In the genomic region with DNA sequence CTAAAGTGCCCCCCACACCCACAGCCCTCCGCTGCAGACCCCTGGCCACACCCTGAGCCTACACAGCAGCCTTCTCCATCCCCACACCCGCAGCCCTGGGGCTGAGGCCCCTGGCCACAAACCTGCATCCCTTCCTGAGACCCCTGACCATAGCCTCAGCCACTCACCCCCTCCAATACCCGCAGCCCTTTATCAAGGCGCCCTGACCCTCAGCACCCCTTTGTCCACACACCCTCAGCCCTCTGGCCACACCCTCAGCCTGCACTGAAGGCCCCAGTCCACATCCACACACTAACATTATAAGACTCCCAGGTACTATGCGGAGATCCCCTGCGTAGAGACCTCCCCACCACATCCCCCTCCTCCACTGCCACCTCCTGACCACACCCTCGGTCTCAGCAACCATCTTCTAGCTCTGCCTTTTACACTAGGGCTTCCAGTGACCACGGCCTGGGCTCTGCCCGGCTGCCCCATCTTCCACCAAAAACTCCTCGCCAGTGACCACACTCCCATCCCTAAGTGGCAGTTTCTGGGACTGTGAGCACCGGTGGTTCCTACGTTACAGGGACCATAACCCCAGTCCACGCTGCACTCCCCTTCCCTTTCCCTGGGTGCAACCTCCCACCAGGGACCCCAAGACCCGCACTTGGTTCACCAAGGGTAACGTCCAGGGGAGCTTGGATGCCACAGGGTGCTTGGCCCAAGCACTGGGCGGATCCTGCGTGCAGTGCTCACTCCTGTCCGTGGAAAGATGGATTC, we compare ENCODE assay signal across 11 cellular contexts. TPM values are rescaled to one million over a fixed set of nuclear protein-coding genes. Genes with fewer than 3 reads are reported as not detected.
DNase-seq lines count a peak whose midpoint lies in the region; ATAC-seq and TF ChIP-seq lines count a peak whose summit lies in the region.
"Had no signal": no experiment of that assay in that cellular context is flagged by ENCODE, and none has a peak within 500 bp of the region (broad histone marks: within the 10 kb centered on the region; RNA-seq: fewer than 3 reads in every experiment).

No MANE protein-coding gene starts in this region.

- peaks cover 0 to 8% (median 0%) of the 10 kb centered on the region in 7 donors for H3K9me3 Mint-ChIP-seq in CD14-positive monocyte
- H3K9me3 Mint-ChIP-seq: activated CD4-positive, alpha-beta T cell treated with anti-CD3 and anti-CD28 coated beads, Interleukin-2, amount 10 ng/mL, durations not matched to agents 7 days and 5 days; naive thymus-derived CD4-positive, alpha-beta T cell had no signal

- DNase-seq in CD14-positive monocyte (ENCODE audit: low spot score) = no peak
- peak; percentile 39 for DNase-seq in RWPE2 (ENCODE audit: low spot score)
- DNase-seq in right cardiac atrium = peak in 2 of 3 donors; percentile 51 to 61
- DNase-seq in retina = peak; percentile 41
- DNase-seq in HuH-7 (ENCODE audit: low spot score) = no peak
- DNase-seq in HUDEP-2 (lab: John Stamatoyannopoulos, UW; ENCODE audit: unreplicated experiment in 76 of 76) = no peak
- DNase-seq: SHP77 treated with DMSO at 0.1 percent for 48 hours had no signal

- peaks cover 67% of the 10 kb centered on the region for H3K4me1 Mint-ChIP-seq in CD14-positive monocyte

- H3K4me3 ChIP-seq in RWPE2 (ENCODE audit: severe bottlenecking) (no peak overlapping the region), right cardiac atrium (ENCODE audit: low read length) (peak overlapping the region; percentile 38)

- H3K27ac Mint-ChIP-seq in CD14-positive monocyte = peak overlapping the region in 5 of 7 donors; percentile 15 to 88 (median 78)
- H3K27ac Mint-ChIP-seq: activated CD4-positive, alpha-beta T cell treated with anti-CD3 and anti-CD28 coated beads, Interleukin-2, amount 10 ng/mL, durations not matched to agents 7 days and 5 days; naive thymus-derived CD4-positive, alpha-beta T cell had no signal

- 66% methylated on average over 18 of the region's 18 CpGs for WGBS in right cardiac atrium

- no peaks in the 10 kb centered on the region for H3K36me3 ChIP-seq in RWPE2 (ENCODE audit: low read depth)

- TF ChIP-seq CTCF in CD14-positive monocyte (IDR thresholded peaks at IDR 0.05) (no peak), RWPE2 (IDR thresholded peaks at IDR 0.05; ENCODE audit: poor library complexity, severe bottlenecking) (no peak)

- H3K27ac ChIP-seq in RWPE2 (ENCODE audit: poor library complexity, severe bottlenecking) (no peak overlapping the region), right cardiac atrium (ENCODE audit: low read length) (no peak overlapping the region)

- peaks cover 19 to 46% (median 28%) of the 10 kb centered on the region in 3 donors for H3K27me3 Mint-ChIP-seq in CD14-positive monocyte (ENCODE audit: low read depth in 3 of 3)

- H3K27me3 ChIP-seq in RWPE2 (ENCODE audit: insufficient read depth, poor library complexity, severe bottlenecking) (no peaks in the 10 kb centered on the region), right cardiac atrium (ENCODE audit: control insufficient read depth, insufficient read depth) (no peaks in the 10 kb centered on the region)

- peaks cover 13% of the 10 kb centered on the region for H3K4me1 ChIP-seq in RWPE2 (ENCODE audit: insufficient read depth, poor library complexity, severe bottlenecking)
- peaks cover 23% of the 10 kb centered on the region for H3K4me1 ChIP-seq in right cardiac atrium (ENCODE audit: control insufficient read depth, insufficient read depth, low read length)

- ATAC-seq in RWPE2 (ENCODE audit: low read depth) = no peak
- ATAC-seq in right cardiac atrium = no peak
- no peak for ATAC-seq in HG02642 (IDR thresholded peaks at IDR 0.05; ENCODE audit: poor library complexity, unreplicated experiment)
- ATAC-seq in GM21360 (IDR thresholded peaks at IDR 0.05; ENCODE audit: unreplicated experiment) = no peak

- no peaks in the 10 kb centered on the region for H3K9me3 ChIP-seq in RWPE2 (ENCODE audit: severe bottlenecking)
- H3K9me3 ChIP-seq in right cardiac atrium (ENCODE audit: control insufficient read depth, low read length) = no peaks in the 10 kb centered on the region

- H3K4me3 Mint-ChIP-seq in CD14-positive monocyte = peak overlapping the region; percentile 83 to 92
- H3K4me3 Mint-ChIP-seq: activated CD4-positive, alpha-beta T cell treated with anti-CD3 and anti-CD28 coated beads, Interleukin-2, amount 10 ng/mL, durations not matched to agents 7 days and 5 days had no signal

- peaks cover 16 to 26% of the 10 kb centered on the region in 2 donors for H3K36me3 Mint-ChIP-seq in CD14-positive monocyte
- H3K36me3 Mint-ChIP-seq: naive thymus-derived CD4-positive, alpha-beta T cell had no signal

- intact Hi-C loops in CD14-positive monocyte (cut with micrococcal nuclease) (no loop called here), right cardiac atrium (cut with DNase I) (loop anchor here in 1 of 4 donors (10.0 kb wide), 1 partner anchor 138 kb away; no protein-coding TSS in a partner anchor)

RNA-seq across cellular contexts. Expression of a gene that starts 0.8 kb away (rescaled TPM):
- polyA plus RNA-seq in CD14-positive monocyte (100 to 1,000 TPM in 1 of 2 donors, 10 to 100 TPM in 1; 63.1 to 123 TPM), right cardiac atrium (64.6 TPM)
- total RNA-seq in right cardiac atrium = 100 to 1,000 TPM in 1 of 4 donors, 10 to 100 TPM in 3; 21.9 to 183 (median 33.4) TPM
- total RNA-seq: activated CD4-positive, alpha-beta T cell treated with anti-CD3 and anti-CD28 coated beads, Interleukin-2, amount 10 ng/mL, durations not matched to agents 7 days and 5 days had no signal

RNA-seq across cellular contexts. Expression of a gene that starts 23.8 kb away (rescaled TPM):
- 10 to 100 TPM in 1 of 2 donors, 1 to 10 TPM in 1; 6.0 to 14.2 TPM for polyA plus RNA-seq in CD14-positive monocyte
- 10 to 100 TPM in 1 of 4 donors, 1 to 10 TPM in 3; 6.4 to 10.4 (median 6.4) TPM for total RNA-seq in right cardiac atrium
- polyA plus RNA-seq in right cardiac atrium = 5.2 TPM
- polyA plus RNA-seq: naive thymus-derived CD4-positive, alpha-beta T cell had no signal

RNA-seq across cellular contexts. Expression of a gene that starts 38.4 kb away (rescaled TPM):
- polyA plus RNA-seq in CD14-positive monocyte (not detected), right cardiac atrium (0.38 TPM)
- total RNA-seq in right cardiac atrium = 1 to 10 TPM in 1 of 4 donors, under 1 TPM in 3; 0.42 to 1.6 (median 0.64) TPM
- total RNA-seq: activated CD4-positive, alpha-beta T cell treated with anti-CD3 and anti-CD28 coated beads, Interleukin-2, amount 10 ng/mL, durations not matched to agents 7 days and 5 days had no signal
- polyA plus RNA-seq: naive thymus-derived CD4-positive, alpha-beta T cell had no signal

Comparison
In these comparisons a context has a peak if more than half of its experiments do, and no peak if none do; other contexts are left out.
1. DNase-seq: peak in RWPE2 (single experiment), right cardiac atrium (2 of 3) and retina (single experiment); none in CD14-positive monocyte (single experiment), HuH-7 (single experiment) and HUDEP-2 (0 of 76).